ENCODE assay signal across 9 cellular contexts in the genomic region with DNA sequence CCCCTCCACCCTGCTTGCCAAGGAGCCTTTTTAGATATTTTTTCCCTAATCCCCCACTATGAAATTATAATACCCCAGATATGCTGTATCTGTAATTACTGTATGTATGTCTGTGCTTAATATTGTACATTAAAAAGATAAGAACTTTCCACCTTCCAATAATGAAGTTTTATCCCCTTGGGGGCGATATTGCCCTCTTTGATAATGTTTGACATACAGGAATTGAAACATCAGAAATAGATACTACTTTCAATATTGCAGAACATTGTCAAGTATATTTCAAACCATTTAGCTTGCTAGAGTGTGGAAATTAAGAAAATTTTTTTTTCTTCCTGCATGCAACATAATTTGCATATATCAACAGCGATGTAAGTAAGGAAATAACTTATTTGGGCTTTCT. TPM values are rescaled to one million over a fixed set of nuclear protein-coding genes. Genes with fewer than 3 reads are reported as not detected.
DNase-seq lines count a peak whose midpoint lies in the region; ATAC-seq and TF ChIP-seq lines count a peak whose summit lies in the region.
"Had no signal": no experiment of that assay in that cellular context is flagged by ENCODE, and none has a peak within 500 bp of the region (broad histone marks: within the 10 kb centered on the region; RNA-seq: fewer than 3 reads in every experiment).

No MANE protein-coding gene starts in this region.

- no peak overlapping the region for H3K4me3 ChIP-seq in AG10803 (ENCODE audit: low read length)
- no peak overlapping the region for H3K4me3 ChIP-seq in fibroblast of lung (replicated peaks in 1 of 4; ENCODE audit: control extremely low read depth in 1 of 4, insufficient read depth in 1 of 4, low read depth in 3 of 4, low read length in 4 of 4)
- H3K4me3 ChIP-seq in aorta (ENCODE audit: low read length in 2 of 2): no peak overlapping the region
- H3K4me3 ChIP-seq: heart left ventricle had no signal

- no peaks in the 10 kb centered on the region for H3K36me3 ChIP-seq in fibroblast of lung (ENCODE audit: control insufficient read depth, insufficient read depth, low read length)
- peaks cover 0 to 1% of the 10 kb centered on the region in 2 donors for H3K36me3 ChIP-seq in aorta (ENCODE audit: control insufficient read depth in 1 of 2, insufficient read depth in 2 of 2, low read length in 1 of 2)
- H3K36me3 ChIP-seq: heart left ventricle had no signal

- H3K4me1 ChIP-seq in fibroblast of lung (ENCODE audit: control insufficient read depth, extremely low read depth, insufficient read depth, low read length) (no peaks in the 10 kb centered on the region), aorta (ENCODE audit: control insufficient read depth in 1 of 2, insufficient read depth in 2 of 2, low read length in 2 of 2) (no peaks in the 10 kb centered on the region)

- H3K27me3 ChIP-seq in fibroblast of lung (ENCODE audit: control insufficient read depth, insufficient read depth, low read length) (no peaks in the 10 kb centered on the region), aorta (ENCODE audit: control insufficient read depth in 1 of 2, insufficient read depth in 2 of 2, low read length in 1 of 2) (no peaks in the 10 kb centered on the region)
- H3K27me3 ChIP-seq: heart left ventricle had no signal

- no peak overlapping the region for H3K4me2 ChIP-seq in fibroblast of lung (ENCODE audit: extremely low read depth, insufficient read depth, low read length)

- H2AFZ ChIP-seq in fibroblast of lung (ENCODE audit: low read length): no peak overlapping the region

- H3K27ac ChIP-seq in fibroblast of lung (ENCODE audit: insufficient read depth, low read length) (no peak overlapping the region), aorta (ENCODE audit: low read depth in 1 of 2, low read length in 2 of 2) (no peak overlapping the region)
- H3K27ac ChIP-seq: heart left ventricle had no signal

- WGBS in aorta, 2 donors: 90 to 93% methylated on average over 2 of the region's 2 CpGs

- no peaks in the 10 kb centered on the region for H4K20me1 ChIP-seq in fibroblast of lung (ENCODE audit: control insufficient read depth, extremely low read depth, insufficient read depth, low read length)

- peak; percentile 37 for ATAC-seq in GM21447 (IDR thresholded peaks at IDR 0.05; ENCODE audit: unreplicated experiment)
- no peak for ATAC-seq in aorta (ENCODE audit: low FRiP score)
- ATAC-seq: heart left ventricle had no signal

- H3K79me2 ChIP-seq in fibroblast of lung (ENCODE audit: control insufficient read depth, insufficient read depth, low read length): no peaks in the 10 kb centered on the region

- H3K9me3 ChIP-seq in fibroblast of lung (ENCODE audit: control insufficient read depth, insufficient read depth, low read depth, low read length): no peaks in the 10 kb centered on the region
- no peaks in the 10 kb centered on the region for H3K9me3 ChIP-seq in aorta (ENCODE audit: control insufficient read depth, low read length)
- H3K9me3 ChIP-seq: heart left ventricle had no signal

- intact Hi-C loops in aorta (cut with DNase I): no loop called here
- intact Hi-C loops in cardiac septum (cut with DNase I): loop anchor here (10.0 kb wide), 1 partner anchor 227 kb away; a partner anchor contains a TSS

- peak; percentile 23; the same call in 1 of the 2 replicates for TF ChIP-seq CTCF in AG10803 (conservative IDR thresholded peaks at IDR 0.05; ENCODE audit: low read length)
- TF ChIP-seq CTCF in fibroblast of lung (conservative IDR thresholded peaks at IDR 0.05 in 1 of 2, IDR thresholded peaks at IDR 0.05 in 1 of 2; ENCODE audit: low read depth in 1 of 2, low read length in 2 of 2): peak in 1 of 2 donors; percentile 22

- H3K9ac ChIP-seq in fibroblast of lung (ENCODE audit: insufficient read depth, low read length): no peak overlapping the region

- peak; percentile 8 for DNase-seq in AG10803 (ENCODE audit: low read depth)
- DNase-seq in NAMALWA (ENCODE audit: low spot score): peak; percentile 39
- peak; percentile 10 to 43 for DNase-seq in fibroblast of lung (ENCODE audit: low read depth in 2 of 2)
- DNase-seq in aorta: no peak
- DNase-seq in NCI-H446 (lab: John Stamatoyannopoulos, UW): no peak
- DNase-seq in cardiac septum (ENCODE audit: low spot score): no peak
- no peak for DNase-seq in dedifferentiated amniotic fluid mesenchymal stem cell (ENCODE audit: extremely low spot score)
- DNase-seq: heart left ventricle had no signal

RNA-seq across cellular contexts. Expression of a gene that starts 58.9 kb away (rescaled TPM):
- total RNA-seq in fibroblast of lung (6.7 and 8.8 TPM in 2 replicates), aorta (10 to 100 TPM; 23.8 to 35.7 TPM), cardiac septum (12.4 TPM)
- polyA plus RNA-seq in fibroblast of lung (5.2 and 6.6 TPM in 2 replicates), aorta (10 to 100 TPM in 1 of 2 donors, 1 to 10 TPM in 1; 2.6 to 10.0 TPM)
- 6.0 and 7.0 TPM in 2 replicates for polyA plus RNA-seq in fibroblast of lung (2012)
- polyA minus RNA-seq in fibroblast of lung (ENCODE audit: low replicate concordance): 0.85 and 7.0 TPM in 2 replicates

Comparison
In these comparisons a context has a peak if more than half of its experiments do, and no peak if none do; other contexts are left out.
1. DNase-seq: peak in AG10803 (single experiment), NAMALWA (single experiment) and fibroblast of lung (2 of 2); none in aorta (0 of 2), NCI-H446 (0 of 2), cardiac septum (single experiment) and dedifferentiated amniotic fluid mesenchymal stem cell (single experiment).